8 cellular contexts compared by ENCODE assay signal in genomic region chr17:72122668-72123495, GRCh38. TPM values are rescaled to one million over a fixed set of nuclear protein-coding genes. Genes with fewer than 3 reads are reported as not detected.
A peak's percentile ranks its signal among the peaks of the same experiment; 100 is the strongest.
DNase-seq lines count a peak whose midpoint lies in the region; ATAC-seq and TF ChIP-seq lines count a peak whose summit lies in the region.

No MANE protein-coding gene starts in this region.

- TF ChIP-seq CTCF in GM13976 (IDR thresholded peaks at IDR 0.05; ENCODE audit: borderline replicate concordance, control extremely low read depth, extremely low read depth, insufficient read depth, missing control alignments), result no peak
- TF ChIP-seq CTCF in gastrocnemius medialis (IDR thresholded peaks at IDR 0.05 in 4 of 5, conservative IDR thresholded peaks at IDR 0.05 in 1 of 5), result no peak
- no peak for TF ChIP-seq CTCF in omental fat pad (IDR thresholded peaks at IDR 0.05)

- peaks cover 1 to 6% (median 4%) of the 10 kb centered on the region in 3 donors for H3K27me3 ChIP-seq in gastrocnemius medialis

- ATAC-seq in gastrocnemius medialis (no peak), GM18873 (IDR thresholded peaks at IDR 0.05; ENCODE audit: low FRiP score, unreplicated experiment) (no peak), omental fat pad (ENCODE audit: low FRiP score) (no peak), GM19023 (IDR thresholded peaks at IDR 0.05; ENCODE audit: unreplicated experiment) (no peak)

- peaks cover 14 to 28% of the 10 kb centered on the region in 2 donors for H3K4me1 ChIP-seq in gastrocnemius medialis

- H3K4me3 ChIP-seq in gastrocnemius medialis, result peak overlapping the region; percentile 70 to 76 (median 74)

- intact Hi-C loops in head of caudate nucleus (cut with DNase I) (loop anchor here (10.0 kb wide), 1 partner anchor 52 kb away; no protein-coding TSS in a partner anchor), gastrocnemius medialis (cut with DNase I; ENCODE audit: low total_unique reads) (no loop called here)

- no peak for TF ChIP-seq POLR2A in gastrocnemius medialis (IDR thresholded peaks at IDR 0.05)

- no peaks in the 10 kb centered on the region for H3K36me3 ChIP-seq in gastrocnemius medialis

- in situ Hi-C loops in GM13976 (cut with MboI; ENCODE audit: low sequenced_read_pairs, unreplicated experiment), result loop anchor here (25.0 kb wide), 2 partner anchors 414 to 636 kb away; no protein-coding TSS in a partner anchor
- in situ Hi-C loops in gastrocnemius medialis (cut with MboI; ENCODE audit: low sequenced_read_pairs in 4 of 4), result no loop called here

- no peaks in the 10 kb centered on the region for H3K9me3 ChIP-seq in gastrocnemius medialis

- peak; percentile 76 for DNase-seq in GM13976 (ENCODE audit: low spot score)
- peak; percentile 41 for DNase-seq in SK-N-DZ (ENCODE audit: low spot score)
- DNase-seq in head of caudate nucleus, result peak in 38 of 42 donors; percentile 31 to 77 (median 54)
- DNase-seq in gastrocnemius medialis, result no peak
- DNase-seq in omental fat pad (ENCODE audit: low spot score), result no peak
- no peak for DNase-seq in GM19240 (ENCODE audit: insufficient read length, low spot score)

- H3K27ac ChIP-seq in gastrocnemius medialis, result peak overlapping the region in 2 of 4 donors; percentile 0 to 89

RNA-seq across cellular contexts. Expression of gene SOX9, which starts 2.1 kb away (rescaled TPM):
- 0.27 and 1.4 TPM in 2 replicates for polyA plus RNA-seq in SK-N-DZ (2014; cell fraction: cytosol; rRNA removed)
- polyA plus RNA-seq in SK-N-DZ (2014; cell fraction: nucleus; rRNA removed), result 0.33 and 0.51 TPM in 2 replicates
- total RNA-seq in gastrocnemius medialis, result 1 to 10 TPM in 1 of 4 donors, under 1 TPM in 3; 0.31 to 1.0 (median 0.56) TPM
- total RNA-seq in omental fat pad, result 1 to 10 TPM in 2 of 4 donors, under 1 TPM in 2; 0.50 to 7.9 (median 1.8) TPM

Comparison
In these comparisons a context has a peak if more than half of its experiments do, and no peak if none do; other contexts are left out.
1. DNase-seq: peak in GM13976 (single experiment), SK-N-DZ (single experiment) and head of caudate nucleus (38 of 42); none in gastrocnemius medialis (0 of 2), omental fat pad (single experiment) and GM19240 (single experiment).